8 cellular contexts compared by ENCODE assay signal in the genomic region with DNA sequence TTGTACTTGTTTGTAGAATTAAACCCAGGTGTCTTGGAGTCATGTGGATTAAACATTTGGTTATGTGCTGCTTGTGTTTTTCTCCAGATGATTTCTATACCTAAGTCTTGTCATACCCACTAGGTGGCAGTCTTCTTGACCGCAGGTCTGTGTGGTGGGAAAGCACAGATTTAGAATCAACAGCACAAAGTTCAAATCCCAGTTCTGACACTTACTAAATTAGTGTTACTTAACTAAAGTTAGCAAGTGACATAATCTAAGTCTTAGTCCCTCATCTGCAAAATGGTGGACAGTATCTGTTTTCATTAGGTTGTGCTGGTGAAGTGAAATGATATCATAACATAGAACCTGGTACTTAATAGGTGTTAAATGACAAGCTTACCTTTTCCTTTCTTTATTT.
DNase-seq lines count a peak whose midpoint lies in the region; FAIRE-seq and TF ChIP-seq lines count a peak whose summit lies in the region.

No MANE protein-coding gene starts in this region.

- H2BK120ac ChIP-seq in H1 (replicated peaks; ENCODE audit: low read depth, low read length), result no peak overlapping the region

- no peak overlapping the region for H3K27ac Mint-ChIP-seq in neural crest cell (ENCODE audit: unreplicated experiment)

- no peak overlapping the region for H2BK20ac ChIP-seq in H1 (ENCODE audit: low read length)

- H3K4me3 Mint-ChIP-seq in neural crest cell, result no peak overlapping the region

- H3K4me3 ChIP-seq in AG10803 (ENCODE audit: low read length), result no peak overlapping the region
- H3K4me3 ChIP-seq in GM12864 (ENCODE audit: low read depth, low read length), result no peak overlapping the region
- no peak overlapping the region for H3K4me3 ChIP-seq in H1 (ENCODE audit: extremely low read depth in 1 of 4, insufficient read depth in 2 of 4, low read depth in 3 of 4, low read length in 4 of 4)

- no peak for TF ChIP-seq EP300 in H1 (IDR thresholded peaks at IDR 0.05; ENCODE audit: borderline replicate concordance in 1 of 2, low read depth in 2 of 2, low read length in 2 of 2)

- H3K9ac ChIP-seq in H1 (replicated peaks in 1 of 4; ENCODE audit: extremely low read depth in 1 of 4, low read depth in 3 of 4, low read length in 3 of 4), result no peak overlapping the region

- H3K4me2 ChIP-seq in H1 (ENCODE audit: insufficient read depth in 1 of 2, low read depth in 2 of 2, low read length in 2 of 2), result no peak overlapping the region

- no peak overlapping the region for H3K27ac ChIP-seq in H1 (ENCODE audit: low read depth, low read length)

- POLR2A ChIA-PET in H1 (lab: Charles Lee; ENCODE audit: partially characterized antibody), result no interaction called here

- H2AK5ac ChIP-seq in H1 (ENCODE audit: low read depth, low read length), result no peak overlapping the region

- H3K18ac ChIP-seq in H1 (ENCODE audit: extremely low read depth, low read length), result no peak overlapping the region

- no peaks in the 10 kb centered on the region for H4K20me1 ChIP-seq in H1 (replicated peaks in 1 of 2; ENCODE audit: control insufficient read depth in 1 of 2, insufficient read depth in 2 of 2, low read length in 2 of 2)

- H2AFZ ChIP-seq in H1 (ENCODE audit: low read length), result no peak overlapping the region

- H3K14ac ChIP-seq in H1 (ENCODE audit: insufficient read length), result no peak overlapping the region

- no peaks in the 10 kb centered on the region for H3K27me3 Mint-ChIP-seq in neural crest cell (ENCODE audit: low read depth)

- DNase-seq in AG10803 (ENCODE audit: low read depth) (peak; percentile 35), GM12864 (ENCODE audit: low read depth) (peak; percentile 15), HT-29 (ENCODE audit: low spot score) (peak; percentile 41), RCC 7860 (ENCODE audit: low spot score) (peak; percentile 7), H1 (ENCODE audit: low read depth in 1 of 2, low spot score in 2 of 2) (no peak), neural crest cell (ENCODE audit: low read depth, low spot score) (no peak), COLO668 (lab: John Stamatoyannopoulos, UW; ENCODE audit: unreplicated experiment) (no peak)
- DNase-seq in activated CD4-positive, alpha-beta T cell treated with anti-CD3 and anti-CD28 coated beads for 48 hours, result no peak

- no peak overlapping the region for H3K4ac ChIP-seq in H1 (replicated peaks; ENCODE audit: insufficient read length, low read depth, low read length)

- no peak for TF ChIP-seq POLR2A in H1 (IDR thresholded peaks at IDR 0.05; ENCODE audit: control extremely low read depth in 1 of 2, low read depth in 2 of 2, low read length in 2 of 2)

- peaks cover 17% of the 10 kb centered on the region for H3K4me1 Mint-ChIP-seq in neural crest cell

- H2BK12ac ChIP-seq in H1 (ENCODE audit: low read depth, low read length), result no peak overlapping the region

- H3K9me3 Mint-ChIP-seq in neural crest cell, result no peaks in the 10 kb centered on the region

- WGBS in H1 (ENCODE audit: extremely low coverage in 1 of 2, insufficient coverage in 1 of 2, insufficient read length in 1 of 2, insufficient replicate concordance in 2 of 2, low coverage in 1 of 2, low lambda C conversion rate in 2 of 2, missing lambda C conversion rate in 1 of 2), 2 experiments, result 29% methylated on average over 1 of the region's 1 CpG; no CpG with 5 or more reads in 1 of the 2 experiments

- H4K91ac ChIP-seq in H1 (replicated peaks; ENCODE audit: insufficient read length, low read length), result no peak overlapping the region

- H4K8ac ChIP-seq in H1 (ENCODE audit: extremely low read depth, insufficient read depth, low read length), result no peak overlapping the region

- H4K5ac ChIP-seq in H1 (ENCODE audit: insufficient read length, low read depth, low read length), result no peak overlapping the region

- H3K9me3 ChIP-seq in H1 (ENCODE audit: insufficient read depth in 2 of 2, low read depth in 1 of 2, low read length in 1 of 2), result no peaks in the 10 kb centered on the region

- CTCF ChIA-PET in H1 (lab: Charles Lee; ENCODE audit: partially characterized antibody), result interaction anchor here (0.7 to 6.6 kb wide), 39 partner anchors 9 to 578 kb away, joined by 3 to 38 read pairs (median 4); no protein-coding TSS in a partner anchor

- no peaks in the 10 kb centered on the region; the same call in 1 of the 2 replicates for H3K79me1 ChIP-seq in H1 (ENCODE audit: low read depth, low read length)

- TF ChIP-seq CTCF in AG10803 (conservative IDR thresholded peaks at IDR 0.05; ENCODE audit: low read length) (peak; percentile 46), GM12864 (IDR thresholded peaks at IDR 0.05; ENCODE audit: low read depth, low read length, missing control alignments) (peak; percentile 54), H1 (IDR thresholded peaks at IDR 0.05; ENCODE audit: control extremely low read depth in 1 of 3, insufficient read depth in 1 of 3, low read depth in 1 of 3, low read length in 3 of 3) (peak in 2 of 3 experiments; percentile 67 to 69; a peak in 3 of 4 replicates), neural crest cell (conservative IDR thresholded peaks at IDR 0.05) (peak; percentile 73)

- no peaks in the 10 kb centered on the region for H3K36me3 ChIP-seq in H1 (ENCODE audit: control insufficient read depth in 2 of 4, insufficient read depth in 4 of 4, low read length in 3 of 4)

- H3K79me2 ChIP-seq in H1 (ENCODE audit: control insufficient read depth in 1 of 2, insufficient read depth in 2 of 2, low read length in 2 of 2), result no peaks in the 10 kb centered on the region

- no peaks in the 10 kb centered on the region for H3K23me2 ChIP-seq in H1 (ENCODE audit: low read depth, low read length)

- H3K23ac ChIP-seq in H1 (ENCODE audit: insufficient read length), result no peak overlapping the region

- FAIRE-seq in RCC 7860 (lab: Jason Lieb, UNC) (no peak), H1 (lab: Jason Lieb, UNC) (peak; percentile 83)

- no peak overlapping the region for H3K56ac ChIP-seq in H1 (replicated peaks; ENCODE audit: insufficient read length, low read depth, low read length)

- H2BK5ac ChIP-seq in H1 (ENCODE audit: low read depth, low read length), result no peak overlapping the region

- no peak overlapping the region for H2BK15ac ChIP-seq in H1 (ENCODE audit: low read length)

- no peaks in the 10 kb centered on the region for H3K36me3 Mint-ChIP-seq in neural crest cell (ENCODE audit: low read depth)

- H3K4me1 ChIP-seq in H1 (replicated peaks in 1 of 4; ENCODE audit: control insufficient read depth in 3 of 4, insufficient read depth in 4 of 4, low read length in 3 of 4), result no peaks in the 10 kb centered on the region

- H3K27me3 ChIP-seq in H1 (replicated peaks in 1 of 4; ENCODE audit: control insufficient read depth in 3 of 4, extremely low read depth in 1 of 4, insufficient read depth in 3 of 4, low read length in 3 of 4), result no peaks in the 10 kb centered on the region

- peak; percentile 66 to 74 for TF ChIP-seq RAD21 in H1 (IDR thresholded peaks at IDR 0.05 in 1 of 2, conservative IDR thresholded peaks at IDR 0.05 in 1 of 2; ENCODE audit: low read depth in 2 of 2, low read length in 2 of 2)

TF ChIP-seq in H1, 55 proteins besides CTCF, POLR2A, EP300 and RAD21:
- TF ChIP-seq SP4 (IDR thresholded peaks at IDR 0.05; ENCODE audit: low read length) (no peak), KDM5A (IDR thresholded peaks at IDR 0.05; ENCODE audit: low read length) (no peak), BCL11A (IDR thresholded peaks at IDR 0.05; ENCODE audit: low read depth in 2 of 2, low read length in 2 of 2) (no peak), BRCA1 (IDR thresholded peaks at IDR 0.05; ENCODE audit: low read depth, low read length) (no peak), TCF12 (IDR thresholded peaks at IDR 0.05; ENCODE audit: low read depth, low read length) (no peak), CHD2 (IDR thresholded peaks at IDR 0.05; ENCODE audit: low read length) (no peak), GTF2F1 (IDR thresholded peaks at IDR 0.05; ENCODE audit: borderline replicate concordance, low read depth, low read length) (no peak), NANOG (IDR thresholded peaks at IDR 0.05; ENCODE audit: insufficient read depth, low read depth, low read length, poor library complexity, severe bottlenecking) (no peak), SIRT6 (IDR thresholded peaks at IDR 0.05; ENCODE audit: low read length) (no peak), SIX5 (IDR thresholded peaks at IDR 0.05; ENCODE audit: low read depth, low read length) (no peak)
- TF ChIP-seq, protein P1, sequence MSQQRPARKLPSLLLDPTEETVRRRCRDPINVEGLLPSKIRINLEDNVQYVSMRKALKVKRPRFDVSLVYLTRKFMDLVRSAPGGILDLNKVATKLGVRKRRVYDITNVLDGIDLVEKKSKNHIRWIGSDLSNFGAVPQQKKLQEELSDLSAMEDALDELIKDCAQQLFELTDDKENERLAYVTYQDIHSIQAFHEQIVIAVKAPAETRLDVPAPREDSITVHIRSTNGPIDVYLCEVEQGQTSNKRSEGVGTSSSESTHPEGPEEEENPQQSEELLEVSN (IDR thresholded peaks at IDR 0.05), result no peak
- TF ChIP-seq, protein P2, sequence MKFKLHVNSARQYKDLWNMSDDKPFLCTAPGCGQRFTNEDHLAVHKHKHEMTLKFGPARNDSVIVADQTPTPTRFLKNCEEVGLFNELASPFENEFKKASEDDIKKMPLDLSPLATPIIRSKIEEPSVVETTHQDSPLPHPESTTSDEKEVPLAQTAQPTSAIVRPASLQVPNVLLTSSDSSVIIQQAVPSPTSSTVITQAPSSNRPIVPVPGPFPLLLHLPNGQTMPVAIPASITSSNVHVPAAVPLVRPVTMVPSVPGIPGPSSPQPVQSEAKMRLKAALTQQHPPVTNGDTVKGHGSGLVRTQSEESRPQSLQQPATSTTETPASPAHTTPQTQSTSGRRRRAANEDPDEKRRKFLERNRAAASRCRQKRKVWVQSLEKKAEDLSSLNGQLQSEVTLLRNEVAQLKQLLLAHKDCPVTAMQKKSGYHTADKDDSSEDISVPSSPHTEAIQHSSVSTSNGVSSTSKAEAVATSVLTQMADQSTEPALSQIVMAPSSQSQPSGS (IDR thresholded peaks at IDR 0.05; ENCODE audit: low read length), result no peak

Comparison
In these comparisons a context has a peak if more than half of its experiments do, and no peak if none do; other contexts are left out.
1. DNase-seq: peak in AG10803 (single experiment), GM12864 (single experiment), HT-29 (single experiment) and RCC 7860 (single experiment); none in H1 (0 of 2), neural crest cell (single experiment), COLO668 (single experiment) and activated CD4-positive, alpha-beta T cell treated with anti-CD3 and anti-CD28 coated beads for 48 hours (single experiment).
2. Peak in every context shown above with its lines, with median percentiles within 50 percentile points of each other: CTCF ChIP-seq.